ENCODE assay signal across 8 cellular contexts in the genomic region with DNA sequence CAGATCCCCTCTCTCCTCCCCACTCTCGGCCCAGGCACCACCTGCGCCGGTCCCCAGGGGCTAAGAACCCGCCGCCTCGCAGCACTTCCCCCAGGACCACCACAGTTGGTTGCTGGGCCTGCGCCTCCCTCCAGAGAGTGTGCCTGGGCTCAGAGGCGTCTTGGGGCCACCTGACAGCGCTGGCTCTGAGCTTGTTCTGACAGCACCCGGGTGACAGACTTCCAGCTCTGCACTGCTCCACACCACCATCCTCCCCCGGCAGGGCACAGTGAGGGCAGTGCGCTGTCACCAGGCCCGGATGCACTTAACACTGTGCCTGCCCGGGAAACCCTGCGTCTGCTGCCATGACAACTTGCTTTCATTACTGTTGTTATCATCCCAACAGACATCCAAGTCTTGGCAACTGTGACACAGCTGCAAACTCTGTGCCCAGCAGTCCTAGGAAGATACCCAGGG. TPM values are rescaled to one million over a fixed set of nuclear protein-coding genes. Genes with fewer than 3 reads are reported as not detected.
DNase-seq lines count a peak whose midpoint lies in the region; ATAC-seq lines count a peak whose summit lies in the region.

No MANE protein-coding gene starts in this region.

- intact Hi-C loops in activated T-helper 1 cell treated with anti-CD3 and anti-CD28 coated beads, Interleukin-12 subunit alpha, Interleukin-12 subunit beta, Interleukin-2, Interleukin-4 antibody, amounts not matched to agents 30 ng/mL and 10 ng/mL and 1 ng/mL, durations not matched to agents 14 hours and 24 hours and 36 hours (cut with micrococcal nuclease) = no loop called here
- intact Hi-C loops in left cardiac atrium (cut with DNase I) = loop anchor here in 1 of 2 donors (2.0 kb wide), 1 partner anchor 33 kb away; no protein-coding TSS in a partner anchor

- peak overlapping the region; percentile 97 for H3K27ac Mint-ChIP-seq in activated T-helper 1 cell treated with anti-CD3 and anti-CD28 coated beads, Interleukin-12 subunit alpha, Interleukin-12 subunit beta, Interleukin-2, Interleukin-4 antibody, amounts not matched to agents 30 ng/mL and 10 ng/mL and 1 ng/mL, durations not matched to agents 14 hours and 24 hours and 36 hours

- H3K9me3 Mint-ChIP-seq in activated T-helper 1 cell treated with anti-CD3 and anti-CD28 coated beads, Interleukin-12 subunit alpha, Interleukin-12 subunit beta, Interleukin-2, Interleukin-4 antibody, amounts not matched to agents 30 ng/mL and 10 ng/mL and 1 ng/mL, durations not matched to agents 14 hours and 24 hours and 36 hours = no peaks in the 10 kb centered on the region

- peaks cover 44% of the 10 kb centered on the region for H3K4me1 Mint-ChIP-seq in activated T-helper 1 cell treated with anti-CD3 and anti-CD28 coated beads, Interleukin-12 subunit alpha, Interleukin-12 subunit beta, Interleukin-2, Interleukin-4 antibody, amounts not matched to agents 30 ng/mL and 10 ng/mL and 1 ng/mL, durations not matched to agents 14 hours and 24 hours and 36 hours (ENCODE audit: low read depth)

- H3K4me3 Mint-ChIP-seq in activated T-helper 1 cell treated with anti-CD3 and anti-CD28 coated beads, Interleukin-12 subunit alpha, Interleukin-12 subunit beta, Interleukin-2, Interleukin-4 antibody, amounts not matched to agents 30 ng/mL and 10 ng/mL and 1 ng/mL, durations not matched to agents 14 hours and 24 hours and 36 hours = peak overlapping the region; percentile 76

- DNase-seq in NCI-H1105 treated with DMSO at 0.1 percent for 48 hours (lab: John Stamatoyannopoulos, UW) = peak; percentile 21
- no peak for DNase-seq in NCI-H1105 (lab: John Stamatoyannopoulos, UW)
- DNase-seq in NCI-H2171 treated with DMSO at 0.1 percent for 48 hours (lab: John Stamatoyannopoulos, UW) = peak; percentile 87
- DNase-seq in activated T-helper 1 cell treated with anti-CD3 and anti-CD28 coated beads, Interleukin-12 subunit alpha, Interleukin-12 subunit beta, Interleukin-2, Interleukin-4 antibody, amounts not matched to agents 30 ng/mL and 10 ng/mL and 1 ng/mL, durations not matched to agents 14 hours and 24 hours and 36 hours (ENCODE audit: low spot score) = peak; percentile 73
- DNase-seq in left cardiac atrium = peak; percentile 78
- DNase-seq in stimulated activated CD4-positive, alpha-beta T cell treated with anti-CD3 and anti-CD28 coated beads, Interleukin-2, amount 100 ng/mL, for 24 hours = peak; percentile 45 to 61
- no peak for DNase-seq in GF-D8 (lab: John Stamatoyannopoulos, UW)

- peak; percentile 96 for ATAC-seq in left cardiac atrium
- ATAC-seq in HG03521 (IDR thresholded peaks at IDR 0.05; ENCODE audit: unreplicated experiment) = no peak

- H3K27me3 Mint-ChIP-seq in activated T-helper 1 cell treated with anti-CD3 and anti-CD28 coated beads, Interleukin-12 subunit alpha, Interleukin-12 subunit beta, Interleukin-2, Interleukin-4 antibody, amounts not matched to agents 30 ng/mL and 10 ng/mL and 1 ng/mL, durations not matched to agents 14 hours and 24 hours and 36 hours (ENCODE audit: insufficient read depth) = no peaks in the 10 kb centered on the region

- H3K36me3 Mint-ChIP-seq in activated T-helper 1 cell treated with anti-CD3 and anti-CD28 coated beads, Interleukin-12 subunit alpha, Interleukin-12 subunit beta, Interleukin-2, Interleukin-4 antibody, amounts not matched to agents 30 ng/mL and 10 ng/mL and 1 ng/mL, durations not matched to agents 14 hours and 24 hours and 36 hours (ENCODE audit: low read depth) = peaks cover 9% of the 10 kb centered on the region

RNA-seq across cellular contexts. Expression of gene BRF1, which starts 6.6 kb away (rescaled TPM):
- 46.1 and 46.9 TPM in 2 replicates for total RNA-seq in activated T-helper 1 cell treated with anti-CD3 and anti-CD28 coated beads, Interleukin-12 subunit alpha, Interleukin-12 subunit beta, Interleukin-2, Interleukin-4 antibody, amounts not matched to agents 30 ng/mL and 10 ng/mL and 1 ng/mL, durations not matched to agents 14 hours and 24 hours and 36 hours
- total RNA-seq in left cardiac atrium = 10 to 100 TPM; 18.8 to 20.0 TPM

RNA-seq across cellular contexts. Expression of gene PACS2, which starts 20.4 kb away (rescaled TPM):
- total RNA-seq in activated T-helper 1 cell treated with anti-CD3 and anti-CD28 coated beads, Interleukin-12 subunit alpha, Interleukin-12 subunit beta, Interleukin-2, Interleukin-4 antibody, amounts not matched to agents 30 ng/mL and 10 ng/mL and 1 ng/mL, durations not matched to agents 14 hours and 24 hours and 36 hours = 28.2 and 32.3 TPM in 2 replicates
- 10 to 100 TPM; 53.4 to 55.8 TPM for total RNA-seq in left cardiac atrium

RNA-seq across cellular contexts. Expression of gene BTBD6, which starts 45.8 kb away (rescaled TPM):
- total RNA-seq in activated T-helper 1 cell treated with anti-CD3 and anti-CD28 coated beads, Interleukin-12 subunit alpha, Interleukin-12 subunit beta, Interleukin-2, Interleukin-4 antibody, amounts not matched to agents 30 ng/mL and 10 ng/mL and 1 ng/mL, durations not matched to agents 14 hours and 24 hours and 36 hours = 41.1 and 41.9 TPM in 2 replicates
- 10 to 100 TPM; 37.7 to 42.7 TPM for total RNA-seq in left cardiac atrium

Comparison
In these comparisons a context has a peak if more than half of its experiments do, and no peak if none do; other contexts are left out.
1. DNase-seq: peak in NCI-H1105 treated with DMSO at 0.1 percent for 48 hours (single experiment), NCI-H2171 treated with DMSO at 0.1 percent for 48 hours (single experiment), activated T-helper 1 cell treated with anti-CD3 and anti-CD28 coated beads, Interleukin-12 subunit alpha, Interleukin-12 subunit beta, Interleukin-2, Interleukin-4 antibody, amounts not matched to agents 30 ng/mL and 10 ng/mL and 1 ng/mL, durations not matched to agents 14 hours and 24 hours and 36 hours (single experiment), left cardiac atrium (single experiment) and stimulated activated CD4-positive, alpha-beta T cell treated with anti-CD3 and anti-CD28 coated beads, Interleukin-2, amount 100 ng/mL, for 24 hours (2 of 2); none in NCI-H1105 (single experiment) and GF-D8 (single experiment).